ENCODE assay signal across 10 cellular contexts in genomic region chr6:55886185-55886836, GRCh38. TPM values are rescaled to one million over a fixed set of nuclear protein-coding genes. Genes with fewer than 3 reads are reported as not detected.
DNase-seq lines count a peak whose midpoint lies in the region; ATAC-seq and TF ChIP-seq lines count a peak whose summit lies in the region.
"Had no signal": no experiment of that assay in that cellular context is flagged by ENCODE, and none has a peak within 500 bp of the region (broad histone marks: within the 10 kb centered on the region; RNA-seq: fewer than 3 reads in every experiment).

No MANE protein-coding gene starts in this region.

- H3K4me1 ChIP-seq in esophagus muscularis mucosa = peaks cover 6 to 16% (median 14%) of the 10 kb centered on the region in 4 donors
- H3K4me1 ChIP-seq in sigmoid colon = peaks cover 0 to 11% (median 5%) of the 10 kb centered on the region in 4 donors

- H3K36me3 ChIP-seq in esophagus muscularis mucosa = no peaks in the 10 kb centered on the region
- no peaks in the 10 kb centered on the region for H3K36me3 ChIP-seq in sigmoid colon

- H3K4me1 Mint-ChIP-seq in T-helper 2 cell treated with Interferon-gamma antibody and Interleukin-4, amounts not matched to agents 5 μg/mL and 100 μg/mL, for 36 hours (ENCODE audit: low read depth) = no peaks in the 10 kb centered on the region
- H3K4me1 Mint-ChIP-seq in T-helper 17 cell = no peaks in the 10 kb centered on the region
- H3K4me1 Mint-ChIP-seq: CD4-positive, CD25-positive, alpha-beta regulatory T cell had no signal

- WGBS in esophagus muscularis mucosa = 95% methylated on average over 3 of the region's 3 CpGs
- 69 to 84% methylated on average over 3 of the region's 3 CpGs for WGBS in sigmoid colon, 2 donors

- TF ChIP-seq POLR2A in esophagus muscularis mucosa (IDR thresholded peaks at IDR 0.05; ENCODE audit: low read depth) (no peak), sigmoid colon (IDR thresholded peaks at IDR 0.05) (no peak)

- H3K9me3 ChIP-seq in esophagus muscularis mucosa (no peaks in the 10 kb centered on the region), sigmoid colon (no peaks in the 10 kb centered on the region), T-helper 17 cell (ENCODE audit: control insufficient read depth, low read length, poor library complexity, severe bottlenecking) (no peaks in the 10 kb centered on the region)

- H3K27me3 Mint-ChIP-seq in T-helper 2 cell treated with Interferon-gamma antibody and Interleukin-4, amounts not matched to agents 5 μg/mL and 100 μg/mL, for 36 hours (ENCODE audit: low read depth) = no peaks in the 10 kb centered on the region
- H3K27me3 Mint-ChIP-seq in T-helper 17 cell = no peaks in the 10 kb centered on the region
- H3K27me3 Mint-ChIP-seq: CD4-positive, CD25-positive, alpha-beta regulatory T cell had no signal

- DNase-seq in NCI-H510A treated with DMSO at 0.1 percent for 48 hours (lab: John Stamatoyannopoulos, UW) = peak; percentile 84
- no peak for DNase-seq in NCI-H510A (lab: John Stamatoyannopoulos, UW)
- DNase-seq in NCI-H69 (lab: John Stamatoyannopoulos, UW) = peak; percentile 52
- DNase-seq in esophagus muscularis mucosa (ENCODE audit: extremely low spot score) = no peak
- DNase-seq in sigmoid colon = no peak
- no peak for DNase-seq in T-helper 2 cell treated with Interferon-gamma antibody and Interleukin-4, amounts not matched to agents 5 μg/mL and 100 μg/mL, for 36 hours (ENCODE audit: low spot score)
- no peak for DNase-seq in cerebellum (ENCODE audit: low spot score)
- DNase-seq in T-helper 17 cell = no peak
- DNase-seq: CD4-positive, CD25-positive, alpha-beta regulatory T cell had no signal

- intact Hi-C loops in esophagus muscularis mucosa (cut with DNase I) (loop anchor here (5.0 kb wide), 1 partner anchor 439 kb away; no protein-coding TSS in a partner anchor), sigmoid colon (cut with DNase I) (loop anchor here (5.0 kb wide), 1 partner anchor 439 kb away; no protein-coding TSS in a partner anchor)

- H3K27ac ChIP-seq in esophagus muscularis mucosa (replicated peaks in 1 of 4) = no peak overlapping the region
- no peak overlapping the region for H3K27ac ChIP-seq in sigmoid colon

- H3K4me3 Mint-ChIP-seq in T-helper 2 cell treated with Interferon-gamma antibody and Interleukin-4, amounts not matched to agents 5 μg/mL and 100 μg/mL, for 36 hours = no peak overlapping the region
- no peak overlapping the region for H3K4me3 Mint-ChIP-seq in T-helper 17 cell
- H3K4me3 Mint-ChIP-seq: CD4-positive, CD25-positive, alpha-beta regulatory T cell had no signal

- no peak for ATAC-seq in T-helper 17 cell

- H3K27me3 ChIP-seq in esophagus muscularis mucosa (no peaks in the 10 kb centered on the region), sigmoid colon (no peaks in the 10 kb centered on the region)

- TF ChIP-seq EP300 in esophagus muscularis mucosa (IDR thresholded peaks at IDR 0.05) (no peak), sigmoid colon (IDR thresholded peaks at IDR 0.05) (no peak)

- H3K4me3 ChIP-seq in esophagus muscularis mucosa (no peak overlapping the region), sigmoid colon (no peak overlapping the region)

- no peaks in the 10 kb centered on the region for H3K36me3 Mint-ChIP-seq in T-helper 2 cell treated with Interferon-gamma antibody and Interleukin-4, amounts not matched to agents 5 μg/mL and 100 μg/mL, for 36 hours (ENCODE audit: low read depth)
- H3K36me3 Mint-ChIP-seq in T-helper 17 cell (ENCODE audit: low read depth) = no peaks in the 10 kb centered on the region
- H3K36me3 Mint-ChIP-seq: CD4-positive, CD25-positive, alpha-beta regulatory T cell had no signal

- TF ChIP-seq CTCF in esophagus muscularis mucosa (IDR thresholded peaks at IDR 0.05) (peak; percentile 29 to 41 (median 40)), sigmoid colon (IDR thresholded peaks at IDR 0.05) (peak in 3 of 4 experiments; percentile 12 to 41 (median 19))

- H3K27ac Mint-ChIP-seq in T-helper 2 cell treated with Interferon-gamma antibody and Interleukin-4, amounts not matched to agents 5 μg/mL and 100 μg/mL, for 36 hours = no peak overlapping the region
- H3K27ac Mint-ChIP-seq in T-helper 17 cell = no peak overlapping the region
- H3K27ac Mint-ChIP-seq: CD4-positive, CD25-positive, alpha-beta regulatory T cell had no signal

- no peaks in the 10 kb centered on the region for H3K9me3 Mint-ChIP-seq in T-helper 2 cell treated with Interferon-gamma antibody and Interleukin-4, amounts not matched to agents 5 μg/mL and 100 μg/mL, for 36 hours

RNA-seq across cellular contexts. Expression of gene BMP5, which starts 10.9 kb away (rescaled TPM):
- total RNA-seq in esophagus muscularis mucosa (1 to 10 TPM; 1.3 to 3.5 (median 1.6) TPM), sigmoid colon (under 1 TPM in 2 of 4 donors, not detected in 2; under 0.01 to 0.28 TPM), cerebellum (17.4 TPM), T-helper 17 cell (not detected)
- polyA plus RNA-seq in sigmoid colon = 1 to 10 TPM in 2 of 3 donors, under 1 TPM in 1; 0.76 to 2.4 (median 2.1) TPM
- total RNA-seq: CD4-positive, CD25-positive, alpha-beta regulatory T cell; kidney epithelial cell had no signal
- polyA plus RNA-seq: CD4-positive, CD25-positive, alpha-beta regulatory T cell had no signal

Comparison
In these comparisons a context has a peak if more than half of its experiments do, and no peak if none do; other contexts are left out.
1. DNase-seq: peak in NCI-H510A treated with DMSO at 0.1 percent for 48 hours (single experiment) and NCI-H69 (single experiment); none in NCI-H510A (single experiment), esophagus muscularis mucosa (single experiment), sigmoid colon (single experiment), T-helper 2 cell treated with Interferon-gamma antibody and Interleukin-4, amounts not matched to agents 5 μg/mL and 100 μg/mL, for 36 hours (single experiment), cerebellum (single experiment) and T-helper 17 cell (0 of 3).